10 cellular contexts compared by ENCODE assay signal in the genomic region with DNA sequence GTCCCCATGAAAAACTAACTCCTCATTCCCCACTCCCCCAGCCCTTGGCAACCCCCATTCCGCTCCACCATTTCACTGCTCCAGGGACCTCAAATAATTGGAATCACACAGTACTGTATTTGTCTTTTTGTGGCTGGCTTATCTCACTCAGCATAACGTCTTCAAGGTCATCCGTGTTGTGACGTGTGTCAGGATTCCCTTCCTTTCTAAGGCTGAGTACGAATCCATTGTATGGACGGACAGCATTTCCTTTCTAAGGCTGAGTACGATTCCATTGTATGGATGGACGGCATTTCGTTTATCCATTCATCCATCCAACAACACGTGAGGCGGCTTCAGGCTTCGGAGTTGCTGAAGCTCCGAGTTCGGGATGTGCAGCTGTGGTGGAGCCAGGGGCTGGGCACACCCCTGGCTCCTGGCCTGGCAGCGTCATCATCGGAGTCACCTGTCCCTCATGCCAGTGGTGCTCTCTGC. TPM values are rescaled to one million over a fixed set of nuclear protein-coding genes. Genes with fewer than 3 reads are reported as not detected.
DNase-seq lines count a peak whose midpoint lies in the region; ATAC-seq lines count a peak whose summit lies in the region.
"Had no signal": no experiment of that assay in that cellular context is flagged by ENCODE, and none has a peak within 500 bp of the region (broad histone marks: within the 10 kb centered on the region; RNA-seq: fewer than 3 reads in every experiment).

No MANE protein-coding gene starts in this region.

- H3K4me3 ChIP-seq in SJSA1 (peak overlapping the region; percentile 92), iPS DF 6.9 (ENCODE audit: low read length) (peak overlapping the region; percentile 97; the same call in 1 of the 2 replicates), subcutaneous abdominal adipose tissue (ENCODE audit: low read depth in 1 of 5, low read length in 5 of 5) (peak overlapping the region in 4 of 5 donors; percentile 76 to 90 (median 86))

- H3K9me3 Mint-ChIP-seq in activated T-cell treated with anti-CD3 and anti-CD28 coated beads, Interleukin-2, amount 50 U/mL, for 72 hours, result peaks cover 0 to 2% of the 10 kb centered on the region in 2 donors

- H3K27me3 ChIP-seq in SJSA1 (replicated peaks), result no peaks in the 10 kb centered on the region
- no peaks in the 10 kb centered on the region for H3K27me3 ChIP-seq in iPS DF 6.9 (ENCODE audit: control insufficient read depth, insufficient read depth, low read length)
- H3K27me3 ChIP-seq in subcutaneous abdominal adipose tissue (ENCODE audit: control insufficient read depth in 5 of 5, insufficient read depth in 4 of 5, low read length in 5 of 5), result peaks cover 0 to 19% (median 3%) of the 10 kb centered on the region in 5 donors

- H3K36me3 ChIP-seq in SJSA1 (peaks cover 31% of the 10 kb centered on the region), iPS DF 6.9 (ENCODE audit: control insufficient read depth, insufficient read depth, low read length) (no peaks in the 10 kb centered on the region), subcutaneous abdominal adipose tissue (ENCODE audit: control insufficient read depth in 5 of 5, insufficient read depth in 5 of 5, low read length in 5 of 5) (peaks cover 0 to 5% (median 0%) of the 10 kb centered on the region in 5 donors)

- peaks cover 33% of the 10 kb centered on the region for H3K4me1 ChIP-seq in SJSA1 (replicated peaks)
- peaks cover 3% of the 10 kb centered on the region; the same call in 1 of the 2 replicates for H3K4me1 ChIP-seq in iPS DF 6.9 (ENCODE audit: control insufficient read depth, insufficient read depth, low read length)
- peaks cover 4 to 45% (median 26%) of the 10 kb centered on the region in 5 donors for H3K4me1 ChIP-seq in subcutaneous abdominal adipose tissue (ENCODE audit: control insufficient read depth in 5 of 5, insufficient read depth in 5 of 5, low read length in 5 of 5)

- WGBS in iPS DF 6.9 (ENCODE audit: insufficient coverage, insufficient read length), result no CpG with 5 or more reads among the region's 16 CpGs

- H3K27me3 Mint-ChIP-seq in activated T-cell treated with anti-CD3 and anti-CD28 coated beads, Interleukin-2, amount 50 U/mL, for 72 hours (ENCODE audit: low read depth), result no peaks in the 10 kb centered on the region

- no peak for ATAC-seq in activated T-cell treated with anti-CD3 and anti-CD28 coated beads, Interleukin-2, amount 50 U/mL, for 72 hours (replicated peaks in 1 of 2)

- H3K27ac ChIP-seq in SJSA1, result 0 out of 2 replicates have a peak overlapping the region, but pooled peaks have one; percentile 97
- H3K27ac ChIP-seq in iPS DF 6.9 (ENCODE audit: low read length), result no peak overlapping the region
- H3K27ac ChIP-seq in subcutaneous abdominal adipose tissue (ENCODE audit: low read depth, low read length), result no peak overlapping the region

- H3K9me3 ChIP-seq in SJSA1 (replicated peaks) (no peaks in the 10 kb centered on the region), iPS DF 6.9 (ENCODE audit: control insufficient read depth, insufficient read depth, low read length) (no peaks in the 10 kb centered on the region), subcutaneous abdominal adipose tissue (ENCODE audit: control insufficient read depth in 5 of 5, low read length in 5 of 5) (peaks cover 0 to 5% (median 3%) of the 10 kb centered on the region in 5 donors)

- peak overlapping the region; percentile 90 to 95 for H3K4me3 Mint-ChIP-seq in activated T-cell treated with anti-CD3 and anti-CD28 coated beads, Interleukin-2, amount 50 U/mL, for 72 hours

- no peak for DNase-seq in activated T-cell treated with anti-CD3 and anti-CD28 coated beads, Interleukin-2, amount 50 U/mL, for 72 hours
- DNase-seq in activated T-cell treated with anti-CD3 and anti-CD28 coated beads, Interleukin-2, amount 50 U/mL, for 48 hours, result no peak
- no peak for DNase-seq in SJSA1 (ENCODE audit: low read depth in 1 of 2, low spot score in 2 of 2)
- DNase-seq in iPS DF 6.9 (ENCODE audit: low read depth, low spot score), result no peak
- no peak for DNase-seq in NCI-H526 (lab: John Stamatoyannopoulos, UW)
- no peak for DNase-seq in RKO (ENCODE audit: low spot score)
- DNase-seq in NK-92 treated with Interleukin-12 subunit alpha and Interleukin-12 subunit beta, amount 100 ng/mL, for 24 hours (lab: John Stamatoyannopoulos, UW), result no peak
- DNase-seq: DMS79 treated with DMSO at 0.1 percent for 48 hours; effector CD4-positive, alpha-beta T cell had no signal

- no peak overlapping the region for H3K27ac Mint-ChIP-seq in activated T-cell treated with anti-CD3 and anti-CD28 coated beads, Interleukin-2, amount 50 U/mL, for 72 hours

- H3K4me1 Mint-ChIP-seq in activated T-cell treated with anti-CD3 and anti-CD28 coated beads, Interleukin-2, amount 50 U/mL, for 72 hours (ENCODE audit: low read depth), result peaks cover 30% of the 10 kb centered on the region

- peaks cover 4 to 11% of the 10 kb centered on the region in 2 donors for H3K36me3 Mint-ChIP-seq in activated T-cell treated with anti-CD3 and anti-CD28 coated beads, Interleukin-2, amount 50 U/mL, for 72 hours (ENCODE audit: insufficient read depth in 2 of 2)

- peak overlapping the region in 1 of 5 donors; percentile 73 for H3K9ac ChIP-seq in subcutaneous abdominal adipose tissue (ENCODE audit: low read length in 5 of 5)

RNA-seq across cellular contexts. Expression of a gene that starts 1.2 kb away (rescaled TPM):
- total RNA-seq in activated T-cell treated with anti-CD3 and anti-CD28 coated beads, Interleukin-2, amount 50 U/mL, for 72 hours, result 10 to 100 TPM; 49.2 to 52.3 TPM
- 24.7 TPM in 2 replicates for total RNA-seq in SJSA1 (2014; rRNA removed; shearing (Covaris generic))
